8 cellular contexts compared by ENCODE assay signal in genomic region chr3:148319161-148319915, GRCh38.
A peak's percentile ranks its signal among the peaks of the same experiment; 100 is the strongest.
DNase-seq lines count a peak whose midpoint lies in the region; ATAC-seq, FAIRE-seq and TF ChIP-seq lines count a peak whose summit lies in the region.

No MANE protein-coding gene starts in this region.

- peak overlapping the region in 1 of 2 experiments; percentile 55 for H3K14ac ChIP-seq in mesenchymal stem cell (ENCODE audit: low read length in 2 of 2)

- no peak overlapping the region for H2BK15ac ChIP-seq in mesenchymal stem cell (ENCODE audit: low read depth, poor library complexity, severe bottlenecking)

- TF ChIP-seq CTCF in A549 (IDR thresholded peaks at IDR 0.05): no peak
- TF ChIP-seq CTCF in RWPE1 (conservative IDR thresholded peaks at IDR 0.05; ENCODE audit: low read depth): no peak
- TF ChIP-seq CTCF in gastrocnemius medialis (IDR thresholded peaks at IDR 0.05 in 4 of 5, conservative IDR thresholded peaks at IDR 0.05 in 1 of 5): no peak

- no peaks in the 10 kb centered on the region for H3K27me3 ChIP-seq in mesenchymal stem cell (ENCODE audit: control insufficient read depth in 1 of 2, insufficient read depth in 1 of 2, low read length in 2 of 2)
- H3K27me3 ChIP-seq in gastrocnemius medialis: no peaks in the 10 kb centered on the region

- H4K91ac ChIP-seq in mesenchymal stem cell (ENCODE audit: low read length): peak overlapping the region; percentile 27

- H2BK120ac ChIP-seq in mesenchymal stem cell (ENCODE audit: low read depth, low read length): peak overlapping the region; percentile 8

- H2BK12ac ChIP-seq in mesenchymal stem cell (ENCODE audit: low read length in 2 of 2): peak overlapping the region in 1 of 2 experiments; percentile 54

- intact Hi-C loops in gastrocnemius medialis (cut with DNase I; ENCODE audit: low total_unique reads): no loop called here

- H2AK5ac ChIP-seq in mesenchymal stem cell (ENCODE audit: low read length, severe bottlenecking): no peak overlapping the region

- DNase-seq in A549 (ENCODE audit: low read depth in 1 of 2, low spot score in 1 of 2) (no peak), RWPE1 (ENCODE audit: low spot score) (peak; percentile 15), mesenchymal stem cell (peak; percentile 75), epidermal melanocyte (ENCODE audit: insufficient read length, low spot score) (no peak), gastrocnemius medialis (no peak)
- no peak for DNase-seq in stimulated activated naive CD4-positive, alpha-beta T cell (lab: John Stamatoyannopoulos, UW)

- TF ChIP-seq EP300 in A549 (IDR thresholded peaks at IDR 0.05): no peak

- peak; percentile 61 for FAIRE-seq in A549 (lab: Jason Lieb, UNC)

- 42% methylated on average over 7 of the region's 7 CpGs for WGBS in A549 (ENCODE audit: missing lambda C conversion rate)
- WGBS in mesenchymal stem cell: 83% methylated on average over 4 of the region's 7 CpGs

- in situ Hi-C loops in gastrocnemius medialis (cut with MboI; ENCODE audit: low sequenced_read_pairs in 4 of 4): no loop called here

- H3K27ac ChIP-seq in A549 (no peak overlapping the region), RWPE1 (no peak overlapping the region), mesenchymal stem cell (ENCODE audit: low read length, poor library complexity, severe bottlenecking) (no peak overlapping the region), gastrocnemius medialis (no peak overlapping the region)

- peak overlapping the region; percentile 37 for H3K9ac ChIP-seq in mesenchymal stem cell (ENCODE audit: low read length)

- H3K4me3 ChIP-seq in A549 (no peak overlapping the region), mesenchymal stem cell (ENCODE audit: insufficient read depth in 1 of 2, low read depth in 1 of 2, low read length in 2 of 2) (no peak overlapping the region), gastrocnemius medialis (no peak overlapping the region)

- H3K79me1 ChIP-seq in mesenchymal stem cell (replicated peaks; ENCODE audit: low read length, poor library complexity, severe bottlenecking): no peaks in the 10 kb centered on the region

- peak overlapping the region; percentile 48 to 78 for H3K18ac ChIP-seq in mesenchymal stem cell (ENCODE audit: low read depth in 1 of 2, low read length in 2 of 2)

- POLR2A ChIA-PET in A549 (lab: Yijun Ruan, JAX): no interaction called here
- POLR2A ChIA-PET in RWPE1 (lab: Yijun Ruan, JAX; ENCODE audit: low non-redundant PET): no interaction called here

- peak overlapping the region in 1 of 2 experiments; percentile 11 for H3K4ac ChIP-seq in mesenchymal stem cell (ENCODE audit: low read depth in 1 of 2, low read length in 2 of 2)

- ATAC-seq in A549 (no peak), GM18907 (IDR thresholded peaks at IDR 0.05; ENCODE audit: unreplicated experiment) (peak; percentile 97), HG03039 (IDR thresholded peaks at IDR 0.05; ENCODE audit: unreplicated experiment) (peak; percentile 92), gastrocnemius medialis (no peak)

- H3K4me2 ChIP-seq in A549 (no peak overlapping the region), mesenchymal stem cell (ENCODE audit: low read length, poor library complexity, severe bottlenecking) (no peak overlapping the region)

- CTCF ChIA-PET in A549 (lab: Yijun Ruan, JAX): interaction anchor here (1.0 kb wide), 1 partner anchor 8 kb away, joined by 4 read pairs; no protein-coding TSS in a partner anchor
- CTCF ChIA-PET in RWPE1 (lab: Yijun Ruan, JAX): interaction anchor here (0.7 kb wide), 2 partner anchors 64 to 547 kb away, joined by 3 to 4 read pairs; no protein-coding TSS in a partner anchor

- TF ChIP-seq RAD21 in A549 (conservative IDR thresholded peaks at IDR 0.05 in 1 of 2, IDR thresholded peaks at IDR 0.05 in 1 of 2): no peak

- H2BK5ac ChIP-seq in mesenchymal stem cell (ENCODE audit: low read depth, low read length, poor library complexity, severe bottlenecking): no peak overlapping the region

- H3K23ac ChIP-seq in mesenchymal stem cell (ENCODE audit: low read length in 2 of 2): no peak overlapping the region

- no peak overlapping the region for H2AFZ ChIP-seq in mesenchymal stem cell (ENCODE audit: low read depth, low read length)

- H3K36me3 ChIP-seq in mesenchymal stem cell (ENCODE audit: control insufficient read depth in 1 of 2, insufficient read depth in 2 of 2, low read depth in 1 of 2, low read length in 2 of 2) (no peaks in the 10 kb centered on the region), gastrocnemius medialis (no peaks in the 10 kb centered on the region)

- H3K9me3 ChIP-seq in A549 (no peaks in the 10 kb centered on the region), mesenchymal stem cell (ENCODE audit: control insufficient read depth, low read length) (no peaks in the 10 kb centered on the region), gastrocnemius medialis (no peaks in the 10 kb centered on the region)

- TF ChIP-seq POLR2A in A549 (IDR thresholded peaks at IDR 0.05; ENCODE audit: low read length) (no peak), gastrocnemius medialis (IDR thresholded peaks at IDR 0.05) (no peak)

- H4K8ac ChIP-seq in mesenchymal stem cell (ENCODE audit: low read length): peak overlapping the region; percentile 52

- no peaks in the 10 kb centered on the region for H3K4me1 ChIP-seq in A549
- no peaks in the 10 kb centered on the region for H3K4me1 ChIP-seq in mesenchymal stem cell (ENCODE audit: control insufficient read depth, insufficient read depth, low read depth, low read length)
- no peaks in the 10 kb centered on the region for H3K4me1 ChIP-seq in gastrocnemius medialis

TF ChIP-seq in A549, 52 proteins besides CTCF, POLR2A, EP300 and RAD21:
- TF ChIP-seq EHMT2 (IDR thresholded peaks at IDR 0.05; ENCODE audit: low read depth) (no peak), USF2 (IDR thresholded peaks at IDR 0.05) (no peak), MAZ (IDR thresholded peaks at IDR 0.05; ENCODE audit: borderline replicate concordance, low read depth, low read length) (no peak), HMGXB4 (CRISPR knock-in tag; IDR thresholded peaks at IDR 0.05; ENCODE audit: borderline replicate concordance) (no peak), HOXA7 (CRISPR knock-in tag; IDR thresholded peaks at IDR 0.05) (no peak)

Comparison
In these comparisons a context has a peak if more than half of its experiments do, and no peak if none do; other contexts are left out.
1. ATAC-seq: peak in GM18907 (single experiment) and HG03039 (single experiment); none in A549 (0 of 2) and gastrocnemius medialis (0 of 2).
2. DNase-seq: peak in RWPE1 (single experiment) and mesenchymal stem cell (single experiment); none in A549 (0 of 2), epidermal melanocyte (single experiment), gastrocnemius medialis (0 of 2) and stimulated activated naive CD4-positive, alpha-beta T cell (0 of 6).